ENCODE assay signal across 31 cellular contexts in the genomic region with DNA sequence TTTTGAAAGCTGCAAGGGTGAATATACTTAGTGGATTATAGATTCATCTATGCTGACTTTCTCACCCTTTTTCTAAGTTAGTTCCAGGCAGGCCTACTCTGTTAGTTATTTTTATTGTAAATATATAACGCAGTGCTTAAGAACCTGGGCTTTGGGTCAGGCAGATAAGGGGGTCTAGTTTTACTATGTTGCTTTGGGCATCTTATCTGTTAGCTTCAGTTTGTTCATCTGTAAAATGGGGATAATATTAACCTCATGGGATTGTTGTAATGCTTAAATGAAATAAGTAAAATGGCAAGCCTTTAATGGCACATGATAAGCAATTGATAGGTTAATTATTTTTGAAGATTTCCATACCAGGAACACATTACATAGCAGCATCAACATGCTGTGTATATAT.
"Had no signal": no experiment of that assay in that cellular context is flagged by ENCODE, and none has a peak within 500 bp of the region (broad histone marks: within the 10 kb centered on the region; RNA-seq: fewer than 3 reads in every experiment).

No MANE protein-coding gene starts in this region.

- H3K27me3 Mint-ChIP-seq: progenitor cell of endocrine pancreas; stimulated activated naive B cell treated with anti-CD40 and anti-IgM and Interleukin-4, amounts not matched to agents 10 μg/mL and 1 μg/mL and 100 μg/mL, for 72 hours; stimulated activated naive CD8-positive, alpha-beta T cell treated with anti-CD3 and anti-CD28 coated beads, Interleukin-15, Interleukin-2, amounts not matched to agents 100 ng/mL and 50 ng/mL, for 24 hours had no signal

- H3K4me1 Mint-ChIP-seq: naive thymus-derived CD4-positive, alpha-beta T cell; natural killer cell; stimulated activated naive B cell treated with anti-CD40 and anti-IgM and Interleukin-4, amounts not matched to agents 10 μg/mL and 1 μg/mL and 100 μg/mL, for 72 hours had no signal

- H2AFZ ChIP-seq: neural progenitor cell, parathyroid adenoma had no signal

- DNase-seq: naive thymus-derived CD4-positive, alpha-beta T cell; natural killer cell; occipital lobe; ovary; posterior cingulate gyrus; psoas muscle; right cardiac atrium; spleen; stimulated activated CD4-positive, alpha-beta T cell treated with anti-CD3 and anti-CD28 coated beads, Interleukin-12 subunit alpha, Interleukin-12 subunit beta, amount 100 ng/mL, for 4 hours; stimulated activated CD4-positive, alpha-beta T cell treated with anti-CD3 and anti-CD28 coated beads, Interleukin-1b, Interleukin-23, amount 100 ng/mL, for 48 hours; stimulated activated CD4-positive, alpha-beta T cell treated with anti-CD3 and anti-CD28 coated beads, Interleukin-4, amount 100 ng/mL, for 1 hour; stimulated activated CD4-positive, alpha-beta T cell treated with anti-CD3 and anti-CD28 coated beads, Interleukin-4, amount 100 ng/mL, for 4 hours; stimulated activated CD8-positive, alpha-beta memory T cell treated with anti-CD3 and anti-CD28 coated beads, Interleukin-4, amount 100 ng/mL, for 48 hours; stimulated activated naive B cell treated with anti-CD40 and anti-IgM and Interleukin-4, amounts not matched to agents 10 μg/mL and 1 μg/mL and 100 μg/mL, for 72 hours; stimulated activated naive CD4-positive, alpha-beta T cell treated with Interleukin-2 at 50 U/mL for 16 hours; stomach; thyroid gland; trophoblast cell; upper lobe of left lung had no signal

- H3K9ac ChIP-seq: neural progenitor cell, parathyroid adenoma had no signal

- H3K27ac ChIP-seq: neural progenitor cell, ovary, parathyroid adenoma, psoas muscle, skin epidermis, spleen, stomach, thoracic aorta, thyroid gland, tibial nerve, upper lobe of left lung, vagina had no signal

- ATAC-seq: naive thymus-derived CD4-positive, alpha-beta T cell; natural killer cell; psoas muscle; right cardiac atrium; sciatic nerve; stimulated activated naive B cell treated with anti-CD40 and anti-IgM and Interleukin-4, amounts not matched to agents 10 μg/mL and 1 μg/mL and 100 μg/mL, for 72 hours had no signal

- H3K4me2 ChIP-seq: neural progenitor cell, smooth muscle cell had no signal

- H3K9me3 ChIP-seq: ovary, thyroid gland, vagina had no signal

- H3K27me3 ChIP-seq: neural progenitor cell, ovary, spleen, stomach, thyroid gland, tibial nerve, upper lobe of left lung, vagina had no signal

- H3K36me3 Mint-ChIP-seq: natural killer cell; stimulated activated naive B cell treated with anti-CD40 and anti-IgM and Interleukin-4, amounts not matched to agents 10 μg/mL and 1 μg/mL and 100 μg/mL, for 72 hours had no signal

- H3K79me2 ChIP-seq: parathyroid adenoma had no signal

- H3K4me3 Mint-ChIP-seq: naive thymus-derived CD4-positive, alpha-beta T cell; natural killer cell; nephron; neural progenitor cell; stimulated activated naive B cell treated with anti-CD40 and anti-IgM and Interleukin-4, amounts not matched to agents 10 μg/mL and 1 μg/mL and 100 μg/mL, for 72 hours; stimulated activated naive CD8-positive, alpha-beta T cell treated with anti-CD3 and anti-CD28 coated beads, Interleukin-15, Interleukin-2, amounts not matched to agents 100 ng/mL and 50 ng/mL, for 24 hours had no signal

- H3K27ac Mint-ChIP-seq: naive thymus-derived CD4-positive, alpha-beta T cell; natural killer cell; nephron; neural progenitor cell; progenitor cell of endocrine pancreas; stimulated activated naive B cell treated with anti-CD40 and anti-IgM and Interleukin-4, amounts not matched to agents 10 μg/mL and 1 μg/mL and 100 μg/mL, for 72 hours; stimulated activated naive CD8-positive, alpha-beta T cell treated with anti-CD3 and anti-CD28 coated beads, Interleukin-15, Interleukin-2, amounts not matched to agents 100 ng/mL and 50 ng/mL, for 24 hours had no signal

- FAIRE-seq: urothelium cell line had no signal

- H3K4me1 ChIP-seq: neural progenitor cell had no signal

- H3K36me3 ChIP-seq: neural progenitor cell, ovary, spleen, stomach, thoracic aorta, thyroid gland, tibial nerve, upper lobe of left lung, vagina had no signal

- H3K4me3 ChIP-seq: neural progenitor cell, ovary, psoas muscle, skin epidermis, smooth muscle cell, spleen, stomach, thoracic aorta, thyroid gland, tibial nerve, upper lobe of left lung, vagina had no signal
